In genomic region chr16:5025171-5025632, GRCh38 we compare ENCODE assay signal across 9 cellular contexts. TPM values are rescaled to one million over a fixed set of nuclear protein-coding genes. Genes with fewer than 3 reads are reported as not detected.
A peak's percentile ranks its signal among the peaks of the same experiment; 100 is the strongest.
DNase-seq lines count a peak whose midpoint lies in the region; ATAC-seq and TF ChIP-seq lines count a peak whose summit lies in the region.
"Had no signal": no experiment of that assay in that cellular context is flagged by ENCODE, and none has a peak within 500 bp of the region (broad histone marks: within the 10 kb centered on the region; RNA-seq: fewer than 3 reads in every experiment).

No MANE protein-coding gene starts in this region.

- peak; percentile 29 for DNase-seq in DMS 273 treated with DMSO at 0.1 percent for 48 hours (lab: John Stamatoyannopoulos, UW)
- DNase-seq in NCI-H1105 (lab: John Stamatoyannopoulos, UW): peak; percentile 32
- DNase-seq in anterior cingulate cortex (lab: John Stamatoyannopoulos, UW): peak in 53 of 58 donors; percentile 22 to 82 (median 59)
- no peak for DNase-seq in memory B cell (ENCODE audit: low spot score in 2 of 2)
- DNase-seq in NCI-H1048 (lab: John Stamatoyannopoulos, UW): no peak
- no peak for DNase-seq in dedifferentiated amniotic fluid mesenchymal stem cell (ENCODE audit: extremely low spot score)
- no peak for DNase-seq in activated T-cell treated with anti-CD3 and anti-CD28 coated beads, Interleukin-2, amount 50 U/mL, for 1 hour
- DNase-seq in esophagus muscularis mucosa (ENCODE audit: extremely low spot score): no peak
- DNase-seq: stimulated activated CD4-positive, alpha-beta T cell treated with anti-CD3 and anti-CD28 coated beads, Interleukin-1b, Interleukin-23, amount 100 ng/mL, for 48 hours had no signal

- H3K4me1 ChIP-seq in esophagus muscularis mucosa: no peaks in the 10 kb centered on the region

- no peak overlapping the region for H3K4me3 ChIP-seq in esophagus muscularis mucosa

- H3K36me3 Mint-ChIP-seq in memory B cell: peaks cover 8% of the 10 kb centered on the region

- ATAC-seq in memory B cell (ENCODE audit: low read depth): peak; percentile 37

- no peak for TF ChIP-seq CTCF in esophagus muscularis mucosa (IDR thresholded peaks at IDR 0.05)

- H3K27ac ChIP-seq in esophagus muscularis mucosa (replicated peaks in 1 of 4): no peak overlapping the region

- WGBS in esophagus muscularis mucosa: 55% methylated on average over 10 of the region's 17 CpGs

- no peaks in the 10 kb centered on the region for H3K9me3 ChIP-seq in esophagus muscularis mucosa

- H3K36me3 ChIP-seq in esophagus muscularis mucosa: peaks cover 13 to 44% (median 31%) of the 10 kb centered on the region in 4 donors

- H3K27ac Mint-ChIP-seq in memory B cell: no peak overlapping the region

- TF ChIP-seq EP300 in esophagus muscularis mucosa (IDR thresholded peaks at IDR 0.05): no peak

- no peak for TF ChIP-seq POLR2A in esophagus muscularis mucosa (IDR thresholded peaks at IDR 0.05; ENCODE audit: low read depth)

- H3K4me3 Mint-ChIP-seq in memory B cell: no peak overlapping the region

- H3K27me3 Mint-ChIP-seq in memory B cell: no peaks in the 10 kb centered on the region

- no peaks in the 10 kb centered on the region for H3K9me3 Mint-ChIP-seq in memory B cell

- peaks cover 0 to 11% (median 0%) of the 10 kb centered on the region in 4 donors for H3K27me3 ChIP-seq in esophagus muscularis mucosa

- intact Hi-C loops in esophagus muscularis mucosa (cut with DNase I): no loop called here

- peaks cover 4% of the 10 kb centered on the region for H3K4me1 Mint-ChIP-seq in memory B cell

RNA-seq across cellular contexts. Expression of gene NAGPA, which starts 8.5 kb away (rescaled TPM):
- 10 to 100 TPM; 15.4 to 24.1 (median 21.1) TPM for total RNA-seq in esophagus muscularis mucosa

RNA-seq across cellular contexts. Expression of gene C16orf89, which starts 40.6 kb away (rescaled TPM):
- 1 to 10 TPM; 1.5 to 2.1 (median 1.9) TPM for total RNA-seq in esophagus muscularis mucosa

RNA-seq across cellular contexts. Expression of gene ALG1, which starts 46.4 kb away (rescaled TPM):
- total RNA-seq in esophagus muscularis mucosa: 10 to 100 TPM; 10.4 to 15.9 (median 12.2) TPM

Comparison
In these comparisons a context has a peak if more than half of its experiments do, and no peak if none do; other contexts are left out.
1. DNase-seq: peak in DMS 273 treated with DMSO at 0.1 percent for 48 hours (single experiment), NCI-H1105 (single experiment) and anterior cingulate cortex (53 of 58); none in memory B cell (0 of 2), NCI-H1048 (single experiment), dedifferentiated amniotic fluid mesenchymal stem cell (single experiment), activated T-cell treated with anti-CD3 and anti-CD28 coated beads, Interleukin-2, amount 50 U/mL, for 1 hour (single experiment) and esophagus muscularis mucosa (single experiment).